25 cellular contexts compared by ENCODE assay signal in the genomic region with DNA sequence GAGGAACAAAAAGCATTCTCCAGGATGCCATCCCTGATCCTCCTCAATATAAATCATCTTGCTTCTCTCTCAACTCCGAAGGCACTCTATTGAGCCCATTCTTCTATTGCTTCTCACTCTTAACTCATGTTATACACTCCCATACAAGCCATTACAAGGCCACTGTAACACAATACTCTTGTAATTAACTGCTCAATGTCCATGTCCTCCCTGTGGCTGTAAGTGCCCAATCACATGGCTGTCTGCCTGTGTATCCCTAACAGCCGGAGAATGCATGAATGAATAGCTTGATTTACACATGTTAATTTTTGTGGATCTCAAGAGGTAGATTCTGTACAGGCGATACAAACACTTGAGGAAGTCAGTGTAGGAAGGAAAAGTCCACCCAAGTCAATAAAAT.
"Had no signal": no experiment of that assay in that cellular context is flagged by ENCODE, and none has a peak within 500 bp of the region (broad histone marks: within the 10 kb centered on the region; RNA-seq: fewer than 3 reads in every experiment).

No MANE protein-coding gene starts in this region.

- H3K36me3 Mint-ChIP-seq: activated naive CD8-positive, alpha-beta T cell; immature natural killer cell; naive thymus-derived CD4-positive, alpha-beta T cell; stimulated activated naive B cell treated with anti-CD40 and anti-IgM and Interleukin-4, amounts not matched to agents 10 μg/mL and 1 μg/mL and 100 μg/mL, for 72 hours had no signal

- H3K4me3 ChIP-seq: adrenal gland, left lung, sigmoid colon, smooth muscle cell, testis, vagina had no signal

- H3K27ac Mint-ChIP-seq: activated naive CD8-positive, alpha-beta T cell; activated T-cell treated with anti-CD3 and anti-CD28 coated beads, Interleukin-2, amount 50 U/mL, for 24 hours; activated T-helper 17 cell treated with anti-CD3 and anti-CD28 coated beads, Interleukin-2, amount 50 U/mL, for 72 hours; immature natural killer cell; naive thymus-derived CD4-positive, alpha-beta T cell; progenitor cell of endocrine pancreas; stimulated activated naive B cell treated with anti-CD40 and anti-IgM and Interleukin-4, amounts not matched to agents 10 μg/mL and 1 μg/mL and 100 μg/mL, for 72 hours; type B pancreatic cell had no signal

- H3K4me2 ChIP-seq: smooth muscle cell had no signal

- H3K9me3 Mint-ChIP-seq: activated T-cell treated with anti-CD3 and anti-CD28 coated beads, Interleukin-2, amount 50 U/mL, for 24 hours; activated T-helper 17 cell treated with anti-CD3 and anti-CD28 coated beads, Interleukin-2, amount 50 U/mL, for 72 hours; naive thymus-derived CD4-positive, alpha-beta T cell; stimulated activated naive B cell treated with anti-CD40 and anti-IgM and Interleukin-4, amounts not matched to agents 10 μg/mL and 1 μg/mL and 100 μg/mL, for 72 hours; type B pancreatic cell had no signal

- H3K36me3 ChIP-seq: adrenal gland, left lung, sigmoid colon, vagina, WERI-Rb-1 had no signal

- H3K4me1 Mint-ChIP-seq: activated T-helper 17 cell treated with anti-CD3 and anti-CD28 coated beads, Interleukin-2, amount 50 U/mL, for 72 hours; immature natural killer cell had no signal

- ATAC-seq: activated T-helper 17 cell treated with anti-CD3 and anti-CD28 coated beads, Interleukin-2, amount 50 U/mL, for 72 hours; foreskin keratinocyte; left lung; naive thymus-derived CD4-positive, alpha-beta T cell; stimulated activated naive B cell treated with anti-CD40 and anti-IgM and Interleukin-4, amounts not matched to agents 10 μg/mL and 1 μg/mL and 100 μg/mL, for 72 hours had no signal

- H3K9me3 ChIP-seq: adrenal gland, left lung, sigmoid colon, testis, vagina had no signal

- H3K4me3 Mint-ChIP-seq: activated naive CD8-positive, alpha-beta T cell; activated T-cell treated with anti-CD3 and anti-CD28 coated beads, Interleukin-2, amount 50 U/mL, for 24 hours; activated T-helper 17 cell treated with anti-CD3 and anti-CD28 coated beads, Interleukin-2, amount 50 U/mL, for 72 hours; immature natural killer cell; naive thymus-derived CD4-positive, alpha-beta T cell; stimulated activated naive B cell treated with anti-CD40 and anti-IgM and Interleukin-4, amounts not matched to agents 10 μg/mL and 1 μg/mL and 100 μg/mL, for 72 hours; type B pancreatic cell had no signal

- DNase-seq: activated CD4-positive, alpha-beta T cell treated with anti-CD3 and anti-CD28 coated beads for 1 hour; activated CD4-positive, alpha-beta T cell treated with anti-CD3 and anti-CD28 coated beads, Interleukin-2, amount 50 U/mL, for 1 hour; activated T-cell treated with anti-CD3 and anti-CD28 coated beads, Interleukin-2, amount 50 U/mL, for 24 hours; adrenal gland; central memory CD4-positive, alpha-beta T cell; dermis blood vessel endothelial cell; effector CD8-positive, alpha-beta T cell; erythroblast; foreskin keratinocyte; immature natural killer cell; left lung; naive thymus-derived CD4-positive, alpha-beta T cell; retina; sigmoid colon; stimulated activated CD4-positive, alpha-beta T cell treated with anti-CD3 and anti-CD28 coated beads, Interleukin-15, amount 100 ng/mL, for 24 hours; stimulated activated CD8-positive, alpha-beta memory T cell treated with anti-CD3 and anti-CD28 coated beads, Interleukin-4, amount 100 ng/mL, for 48 hours; stimulated activated naive B cell treated with anti-CD40 and anti-IgM and Interleukin-4, amounts not matched to agents 10 μg/mL and 1 μg/mL and 100 μg/mL, for 72 hours; testis; WERI-Rb-1 had no signal

- H3K4me1 ChIP-seq: testis, vagina had no signal

- H3K27me3 ChIP-seq: adrenal gland, foreskin keratinocyte, left lung, sigmoid colon, testis, vagina had no signal

- H3K27ac ChIP-seq: adrenal gland, foreskin keratinocyte, left lung, sigmoid colon, testis, vagina, WERI-Rb-1 had no signal

- H3K27me3 Mint-ChIP-seq: activated T-cell treated with anti-CD3 and anti-CD28 coated beads, Interleukin-2, amount 50 U/mL, for 24 hours; progenitor cell of endocrine pancreas; stimulated activated naive B cell treated with anti-CD40 and anti-IgM and Interleukin-4, amounts not matched to agents 10 μg/mL and 1 μg/mL and 100 μg/mL, for 72 hours; type B pancreatic cell had no signal
